ENCODE assay signal across 1 cellular context in the genomic region with DNA sequence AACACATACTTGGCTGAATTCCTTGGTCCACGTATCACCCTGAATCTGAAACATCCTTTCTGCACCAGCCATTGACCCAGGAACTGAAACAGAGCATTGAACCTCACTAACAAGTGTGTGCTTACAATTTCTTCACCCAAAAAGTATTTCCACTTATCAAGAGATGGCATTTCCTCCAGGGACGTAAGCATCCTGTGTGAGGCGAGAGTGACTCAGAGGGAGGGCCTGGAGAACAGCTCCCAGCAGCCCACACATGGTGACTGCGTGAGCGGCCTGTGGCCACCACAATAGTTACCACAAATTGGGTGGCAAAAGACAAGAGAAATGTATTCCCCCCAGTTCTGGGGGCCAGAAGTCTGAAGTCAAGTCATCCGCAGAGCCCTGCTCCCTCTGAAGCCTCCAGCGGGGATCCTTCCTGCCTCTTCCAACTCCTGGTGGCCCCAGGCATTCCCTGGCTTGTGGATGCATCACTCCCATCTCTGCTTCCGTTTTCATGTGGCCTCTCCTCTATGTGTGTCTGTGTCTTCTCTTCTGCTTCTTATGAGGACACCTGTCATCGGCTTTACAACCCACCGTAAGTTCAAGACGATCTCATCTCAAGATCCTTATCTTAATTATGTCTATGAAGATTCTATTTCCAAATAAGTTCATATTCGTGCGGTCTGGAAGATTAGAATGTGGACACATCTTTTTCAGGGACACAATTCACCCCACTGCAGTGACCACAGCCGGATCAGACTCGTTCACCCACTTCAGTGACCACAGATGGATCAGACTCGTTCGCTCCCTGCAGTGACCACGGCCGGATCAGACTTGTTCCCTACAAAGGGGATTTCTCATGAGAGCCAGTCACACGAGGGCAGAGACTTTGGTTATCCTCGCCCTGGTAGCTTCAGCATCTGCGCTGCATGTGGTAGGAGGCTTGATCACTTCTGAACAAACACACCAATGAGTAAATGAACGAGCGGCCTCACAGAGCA.
TF ChIP-seq lines count a peak whose summit lies in the region.

No MANE protein-coding gene starts in this region.

TF ChIP-seq in liver, 16 proteins besides CTCF, POLR2A, EP300 and RAD21 (continued from another document):
- no peak for TF ChIP-seq SP1 (IDR thresholded peaks at IDR 0.05)
- TF ChIP-seq, protein P1, sequence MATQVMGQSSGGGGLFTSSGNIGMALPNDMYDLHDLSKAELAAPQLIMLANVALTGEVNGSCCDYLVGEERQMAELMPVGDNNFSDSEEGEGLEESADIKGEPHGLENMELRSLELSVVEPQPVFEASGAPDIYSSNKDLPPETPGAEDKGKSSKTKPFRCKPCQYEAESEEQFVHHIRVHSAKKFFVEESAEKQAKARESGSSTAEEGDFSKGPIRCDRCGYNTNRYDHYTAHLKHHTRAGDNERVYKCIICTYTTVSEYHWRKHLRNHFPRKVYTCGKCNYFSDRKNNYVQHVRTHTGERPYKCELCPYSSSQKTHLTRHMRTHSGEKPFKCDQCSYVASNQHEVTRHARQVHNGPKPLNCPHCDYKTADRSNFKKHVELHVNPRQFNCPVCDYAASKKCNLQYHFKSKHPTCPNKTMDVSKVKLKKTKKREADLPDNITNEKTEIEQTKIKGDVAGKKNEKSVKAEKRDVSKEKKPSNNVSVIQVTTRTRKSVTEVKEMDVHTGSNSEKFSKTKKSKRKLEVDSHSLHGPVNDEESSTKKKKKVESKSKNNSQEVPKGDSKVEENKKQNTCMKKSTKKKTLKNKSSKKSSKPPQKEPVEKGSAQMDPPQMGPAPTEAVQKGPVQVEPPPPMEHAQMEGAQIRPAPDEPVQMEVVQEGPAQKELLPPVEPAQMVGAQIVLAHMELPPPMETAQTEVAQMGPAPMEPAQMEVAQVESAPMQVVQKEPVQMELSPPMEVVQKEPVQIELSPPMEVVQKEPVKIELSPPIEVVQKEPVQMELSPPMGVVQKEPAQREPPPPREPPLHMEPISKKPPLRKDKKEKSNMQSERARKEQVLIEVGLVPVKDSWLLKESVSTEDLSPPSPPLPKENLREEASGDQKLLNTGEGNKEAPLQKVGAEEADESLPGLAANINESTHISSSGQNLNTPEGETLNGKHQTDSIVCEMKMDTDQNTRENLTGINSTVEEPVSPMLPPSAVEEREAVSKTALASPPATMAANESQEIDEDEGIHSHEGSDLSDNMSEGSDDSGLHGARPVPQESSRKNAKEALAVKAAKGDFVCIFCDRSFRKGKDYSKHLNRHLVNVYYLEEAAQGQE (IDR thresholded peaks at IDR 0.05) = no peak
